Comparison of ENCODE assay signal across 8 cellular contexts in the genomic region with DNA sequence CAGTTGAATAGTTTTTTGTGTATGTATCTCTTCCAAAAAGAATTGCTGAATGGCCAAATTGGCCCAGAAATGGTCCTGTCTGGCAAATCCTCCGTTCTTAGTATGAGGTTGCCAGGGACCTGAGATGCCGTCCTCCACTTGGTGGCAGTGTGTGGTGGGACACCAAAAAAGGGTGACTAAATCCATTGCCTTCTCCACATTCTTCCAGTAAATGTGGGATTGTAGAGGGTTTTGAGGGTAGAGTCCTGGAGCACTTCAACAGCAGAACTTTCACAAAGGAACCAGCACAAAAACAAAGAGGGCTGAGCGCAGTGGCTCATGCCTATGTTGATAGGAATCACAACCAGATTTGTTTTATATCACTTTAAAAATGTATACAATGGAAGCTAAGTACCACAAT.
DNase-seq lines count a peak whose midpoint lies in the region; ATAC-seq and TF ChIP-seq lines count a peak whose summit lies in the region.

No MANE protein-coding gene starts in this region.

- H3K4me1 Mint-ChIP-seq in endodermal cell (peaks cover 4% of the 10 kb centered on the region), neural progenitor cell (peaks cover 11% of the 10 kb centered on the region)
- peaks cover 13% of the 10 kb centered on the region for H3K4me1 Mint-ChIP-seq in stimulated activated memory B cell treated with anti-CD40 and anti-IgM and Interleukin-4, amounts not matched to agents 10 μg/mL and 1 μg/mL and 100 μg/mL, for 72 hours

- H3K27me3 Mint-ChIP-seq in endodermal cell (ENCODE audit: insufficient read depth) (peaks cover 8% of the 10 kb centered on the region), neural progenitor cell (ENCODE audit: insufficient read depth, low read depth) (no peaks in the 10 kb centered on the region)
- H3K27me3 Mint-ChIP-seq in stimulated activated memory B cell treated with anti-CD40 and anti-IgM and Interleukin-4, amounts not matched to agents 10 μg/mL and 1 μg/mL and 100 μg/mL, for 72 hours = no peaks in the 10 kb centered on the region

- ATAC-seq in GM19035 (IDR thresholded peaks at IDR 0.05; ENCODE audit: unreplicated experiment) = no peak
- no peak for ATAC-seq in stimulated activated memory B cell treated with anti-CD40 and anti-IgM and Interleukin-4, amounts not matched to agents 10 μg/mL and 1 μg/mL and 100 μg/mL, for 72 hours

- H3K27ac ChIP-seq in endodermal cell (ENCODE audit: low read depth, low read length) (no peak overlapping the region), neural progenitor cell (no peak overlapping the region)

- H3K36me3 Mint-ChIP-seq in endodermal cell (ENCODE audit: low read depth) (no peaks in the 10 kb centered on the region), neural progenitor cell (no peaks in the 10 kb centered on the region)
- H3K36me3 Mint-ChIP-seq in stimulated activated memory B cell treated with anti-CD40 and anti-IgM and Interleukin-4, amounts not matched to agents 10 μg/mL and 1 μg/mL and 100 μg/mL, for 72 hours = no peaks in the 10 kb centered on the region

- H3K4me1 ChIP-seq in endodermal cell (ENCODE audit: control insufficient read depth, insufficient read depth, low read length) (no peaks in the 10 kb centered on the region), neural progenitor cell (no peaks in the 10 kb centered on the region)

- H3K9me3 ChIP-seq in endodermal cell (ENCODE audit: control insufficient read depth, low read length) = no peaks in the 10 kb centered on the region
- no peaks in the 10 kb centered on the region for H3K9me3 ChIP-seq in neural progenitor cell (ENCODE audit: low read depth)

- no peaks in the 10 kb centered on the region for H3F3A ChIP-seq in neural progenitor cell (ENCODE audit: low read depth)

- H3K4me3 Mint-ChIP-seq in endodermal cell (no peak overlapping the region), neural progenitor cell (no peak overlapping the region)
- H3K4me3 Mint-ChIP-seq in stimulated activated memory B cell treated with anti-CD40 and anti-IgM and Interleukin-4, amounts not matched to agents 10 μg/mL and 1 μg/mL and 100 μg/mL, for 72 hours = no peak overlapping the region

- peak; percentile 23 for DNase-seq in DMS114 treated with DMSO at 0.1 percent for 48 hours (lab: John Stamatoyannopoulos, UW; ENCODE audit: unreplicated experiment)
- DNase-seq in HFF-Myc (ENCODE audit: extremely low read depth, low read depth) = peak; percentile 3
- peak; percentile 57 for DNase-seq in RKO (ENCODE audit: low spot score)
- peak; percentile 74 for DNase-seq in endodermal cell
- DNase-seq in neural progenitor cell (ENCODE audit: low spot score) = peak; percentile 47
- no peak for DNase-seq in NCI-H2029 (lab: John Stamatoyannopoulos, UW)

- no peak overlapping the region for H2AFZ ChIP-seq in neural progenitor cell (replicated peaks)

- H3K4me3 ChIP-seq in HFF-Myc (replicated peaks; ENCODE audit: low read depth, low read length) (no peak overlapping the region), endodermal cell (ENCODE audit: low read length) (no peak overlapping the region), neural progenitor cell (no peak overlapping the region)

- no peaks in the 10 kb centered on the region for H3K9me3 Mint-ChIP-seq in endodermal cell
- H3K9me3 Mint-ChIP-seq in neural progenitor cell = no peaks in the 10 kb centered on the region
- no peaks in the 10 kb centered on the region for H3K9me3 Mint-ChIP-seq in stimulated activated memory B cell treated with anti-CD40 and anti-IgM and Interleukin-4, amounts not matched to agents 10 μg/mL and 1 μg/mL and 100 μg/mL, for 72 hours

- H3K9ac ChIP-seq in endodermal cell (ENCODE audit: extremely low read depth, low read length, poor library complexity, severe bottlenecking) (no peak overlapping the region), neural progenitor cell (no peak overlapping the region)

- no peaks in the 10 kb centered on the region for H3K36me3 ChIP-seq in endodermal cell (ENCODE audit: control insufficient read depth, insufficient read depth, low read length)
- H3K36me3 ChIP-seq in neural progenitor cell = no peaks in the 10 kb centered on the region

- H3K4me2 ChIP-seq in neural progenitor cell = no peak overlapping the region

- 41% methylated on average over 2 of the region's 3 CpGs; no CpG with 5 or more reads in 1 of the 2 experiments for WGBS in endodermal cell (ENCODE audit: insufficient coverage in 1 of 2, insufficient read length in 1 of 2), 2 experiments

- H3K27me3 ChIP-seq in endodermal cell (ENCODE audit: control insufficient read depth, insufficient read depth, low read length, poor library complexity, severe bottlenecking) (no peaks in the 10 kb centered on the region), neural progenitor cell (no peaks in the 10 kb centered on the region)

- no peak overlapping the region for H3K27ac Mint-ChIP-seq in endodermal cell
- no peak overlapping the region for H3K27ac Mint-ChIP-seq in neural progenitor cell
- no peak overlapping the region for H3K27ac Mint-ChIP-seq in stimulated activated memory B cell treated with anti-CD40 and anti-IgM and Interleukin-4, amounts not matched to agents 10 μg/mL and 1 μg/mL and 100 μg/mL, for 72 hours

- H3K79me2 ChIP-seq in neural progenitor cell (ENCODE audit: low read depth) = no peaks in the 10 kb centered on the region

- H4K20me1 ChIP-seq in neural progenitor cell (ENCODE audit: low read depth) = no peaks in the 10 kb centered on the region

- TF ChIP-seq CTCF in HFF-Myc (IDR thresholded peaks at IDR 0.05; ENCODE audit: low read depth, low read length, missing control alignments) = peak; percentile 24
- TF ChIP-seq CTCF in endodermal cell (conservative IDR thresholded peaks at IDR 0.05) = peak; percentile 76
- peak; percentile 51 for TF ChIP-seq CTCF in neural progenitor cell (IDR thresholded peaks at IDR 0.05)

Comparison
In these comparisons a context has a peak if more than half of its experiments do, and no peak if none do; other contexts are left out.
1. CTCF ChIP-seq: peak in every context shown above with its lines; median percentile 76 in endodermal cell; 51 in neural progenitor cell; 24 in HFF-Myc.